ENCODE assay signal across 23 cellular contexts in genomic region chr13:27128825-27129627, GRCh38. TPM values are rescaled to one million over a fixed set of nuclear protein-coding genes. Genes with fewer than 3 reads are reported as not detected.
A peak's percentile ranks its signal among the peaks of the same experiment; 100 is the strongest.
DNase-seq lines count a peak whose midpoint lies in the region; ATAC-seq and TF ChIP-seq lines count a peak whose summit lies in the region.
"Had no signal": no experiment of that assay in that cellular context is flagged by ENCODE, and none has a peak within 500 bp of the region (broad histone marks: within the 10 kb centered on the region; RNA-seq: fewer than 3 reads in every experiment).

No MANE protein-coding gene starts in this region.

- H3K27me3 Mint-ChIP-seq in activated naive CD4-positive, alpha-beta T cell treated with anti-CD3 and anti-CD28 coated beads, Interleukin-2, amount 50 U/mL, for 24 hours, result no peaks in the 10 kb centered on the region
- H3K27me3 Mint-ChIP-seq in activated naive CD4-positive, alpha-beta T cell treated with anti-CD3 and anti-CD28 coated beads, Interleukin-2, amount 10 ng/mL, durations not matched to agents 7 days and 5 days, result no peaks in the 10 kb centered on the region
- H3K27me3 Mint-ChIP-seq: CD4-positive, alpha-beta memory T cell had no signal

- H3K27ac Mint-ChIP-seq in activated naive CD4-positive, alpha-beta T cell treated with anti-CD3 and anti-CD28 coated beads, Interleukin-2, amount 50 U/mL, for 24 hours, result peak overlapping the region; percentile 59
- H3K27ac Mint-ChIP-seq in activated naive CD4-positive, alpha-beta T cell treated with anti-CD3 and anti-CD28 coated beads, Interleukin-2, amount 10 ng/mL, durations not matched to agents 7 days and 5 days, result no peak overlapping the region

- peaks cover 26% of the 10 kb centered on the region for H3K36me3 Mint-ChIP-seq in activated naive CD4-positive, alpha-beta T cell treated with anti-CD3 and anti-CD28 coated beads, Interleukin-2, amount 50 U/mL, for 24 hours
- peaks cover 28% of the 10 kb centered on the region for H3K36me3 Mint-ChIP-seq in activated naive CD4-positive, alpha-beta T cell treated with anti-CD3 and anti-CD28 coated beads, Interleukin-2, amount 10 ng/mL, durations not matched to agents 7 days and 5 days

- no peak for TF ChIP-seq POLR2A in stomach (IDR thresholded peaks at IDR 0.05)

- no peak overlapping the region for H3K9ac ChIP-seq in subcutaneous abdominal adipose tissue (ENCODE audit: low read length in 5 of 5)

- H3K36me3 ChIP-seq in Panc1 (ENCODE audit: control insufficient read depth, insufficient read depth, low read length) (no peaks in the 10 kb centered on the region; the same call in 1 of the 2 replicates), subcutaneous abdominal adipose tissue (ENCODE audit: control insufficient read depth in 5 of 5, insufficient read depth in 5 of 5, low read length in 5 of 5) (no peaks in the 10 kb centered on the region), stomach (no peaks in the 10 kb centered on the region)
- H3K36me3 ChIP-seq: heart left ventricle, left ventricle myocardium inferior, right atrium auricular region, SJSA1 had no signal

- H3K27ac ChIP-seq in Panc1 (ENCODE audit: low read length) (peak overlapping the region; percentile 86), subcutaneous abdominal adipose tissue (ENCODE audit: low read depth, low read length) (peak overlapping the region; percentile 81), stomach (no peak overlapping the region)
- H3K27ac ChIP-seq: body of pancreas, SJSA1 had no signal

- WGBS in stomach, 5 donors, result 86 to 90% (median 88%) methylated on average over 8 of the region's 8 CpGs

- H3K4me1 ChIP-seq in Panc1 (ENCODE audit: control insufficient read depth, insufficient read depth, low read length) (peaks cover 85% of the 10 kb centered on the region), subcutaneous abdominal adipose tissue (ENCODE audit: control insufficient read depth in 5 of 5, insufficient read depth in 5 of 5, low read length in 5 of 5) (peaks cover 6 to 33% (median 23%) of the 10 kb centered on the region in 5 donors), stomach (peaks cover 0 to 67% (median 42%) of the 10 kb centered on the region in 4 donors)

- H3K27me3 ChIP-seq in Panc1 (ENCODE audit: control insufficient read depth, insufficient read depth, low read length) (no peaks in the 10 kb centered on the region), subcutaneous abdominal adipose tissue (ENCODE audit: control insufficient read depth in 5 of 5, insufficient read depth in 4 of 5, low read length in 5 of 5) (no peaks in the 10 kb centered on the region), stomach (no peaks in the 10 kb centered on the region)
- H3K27me3 ChIP-seq: body of pancreas, heart left ventricle, right atrium auricular region, SJSA1 had no signal

- TF ChIP-seq EP300 in stomach (IDR thresholded peaks at IDR 0.05), result no peak

- in situ Hi-C loops in Panc1 (cut with HindIII; ENCODE audit: low pct_unique_long_range_greater_than_20kb, low sequenced_read_pairs), result no loop called here

- TF ChIP-seq CTCF in Panc1 (IDR thresholded peaks at IDR 0.05), result no peak
- TF ChIP-seq CTCF in stomach (IDR thresholded peaks at IDR 0.05), result no peak

- ATAC-seq in Panc1 (peak; percentile 62), HG02588 (IDR thresholded peaks at IDR 0.05; ENCODE audit: unreplicated experiment) (no peak)
- ATAC-seq: body of pancreas, HCT116, mucosa of descending colon had no signal

- H3K9me3 Mint-ChIP-seq in activated naive CD4-positive, alpha-beta T cell treated with anti-CD3 and anti-CD28 coated beads, Interleukin-2, amount 50 U/mL, for 24 hours, result peaks cover 6% of the 10 kb centered on the region
- H3K9me3 Mint-ChIP-seq in activated naive CD4-positive, alpha-beta T cell treated with anti-CD3 and anti-CD28 coated beads, Interleukin-2, amount 10 ng/mL, durations not matched to agents 7 days and 5 days, result peaks cover 28% of the 10 kb centered on the region

- no TSS peak for BruUV-seq in Panc1 (replicated peaks; lab: Mats Ljungman, UMichigan)

- intact Hi-C loops in Panc1 (cut with micrococcal nuclease; ENCODE audit: unreplicated experiment), result no loop called here
- intact Hi-C loops in stomach (cut with DNase I; ENCODE audit: low total_unique reads), result no loop called here

- DNase-seq in activated naive CD4-positive, alpha-beta T cell treated with anti-CD3 and anti-CD28 coated beads, Interleukin-2, amount 10 ng/mL, durations not matched to agents 7 days and 5 days, result no peak
- DNase-seq in Panc1 (ENCODE audit: low read depth, low spot score) (no peak), iris pigment epithelial cell (ENCODE audit: low read depth) (peak; percentile 29), stomach (no peak), cortex of kidney (lab: John Stamatoyannopoulos, UW) (no peak)
- DNase-seq: activated CD4-positive, CD25-positive, alpha-beta regulatory T cell treated with anti-CD3 and anti-CD28 coated beads, Interleukin-2, amount 50 U/mL, for 72 hours; activated naive CD4-positive, alpha-beta T cell treated with anti-CD3 and anti-CD28 coated beads, Interleukin-2, amount 50 U/mL, for 16 hours; body of pancreas; CD4-positive, alpha-beta memory T cell; DMS53; heart left ventricle; left ventricle myocardium inferior; MM.1S; mucosa of descending colon; NCI-H82; nucleus accumbens; T-helper 9 cell had no signal

- POLR2A ChIA-PET in Panc1 (lab: Charles Lee), result interaction anchor here (0.6 kb wide), 1 partner anchor 35 kb away, joined by 7 read pairs; no protein-coding TSS in a partner anchor

- CTCF ChIA-PET in activated naive CD4-positive, alpha-beta T cell treated with anti-CD3 and anti-CD28 coated beads, Interleukin-2, amount 10 ng/mL, durations not matched to agents 7 days and 5 days (lab: Charles Lee), result no interaction called here
- CTCF ChIA-PET in Panc1 (lab: Charles Lee), result no interaction called here

- H3K4me1 Mint-ChIP-seq in activated naive CD4-positive, alpha-beta T cell treated with anti-CD3 and anti-CD28 coated beads, Interleukin-2, amount 50 U/mL, for 24 hours, result peaks cover 82% of the 10 kb centered on the region
- H3K4me1 Mint-ChIP-seq in activated naive CD4-positive, alpha-beta T cell treated with anti-CD3 and anti-CD28 coated beads, Interleukin-2, amount 10 ng/mL, durations not matched to agents 7 days and 5 days, result peaks cover 51% of the 10 kb centered on the region

- peak overlapping the region; percentile 3 for H3K4me3 Mint-ChIP-seq in activated naive CD4-positive, alpha-beta T cell treated with anti-CD3 and anti-CD28 coated beads, Interleukin-2, amount 50 U/mL, for 24 hours
- no peak overlapping the region for H3K4me3 Mint-ChIP-seq in activated naive CD4-positive, alpha-beta T cell treated with anti-CD3 and anti-CD28 coated beads, Interleukin-2, amount 10 ng/mL, durations not matched to agents 7 days and 5 days

- no peaks in the 10 kb centered on the region for H3K9me3 ChIP-seq in Panc1 (ENCODE audit: control insufficient read depth, insufficient read depth, low read depth, low read length)
- peaks cover 0 to 5% (median 0%) of the 10 kb centered on the region in 5 donors for H3K9me3 ChIP-seq in subcutaneous abdominal adipose tissue (ENCODE audit: control insufficient read depth in 5 of 5, low read length in 5 of 5)
- H3K9me3 ChIP-seq in stomach, result peaks cover 0 to 18% (median 2%) of the 10 kb centered on the region in 4 donors
- H3K9me3 ChIP-seq: body of pancreas, mucosa of descending colon, SJSA1 had no signal

- H3K4me3 ChIP-seq in Panc1 (ENCODE audit: low read depth in 2 of 2, low read length in 2 of 2) (no peak overlapping the region; a peak in 1 of 4 replicates), subcutaneous abdominal adipose tissue (ENCODE audit: low read depth in 1 of 5, low read length in 5 of 5) (no peak overlapping the region), stomach (no peak overlapping the region)
- H3K4me3 ChIP-seq: body of pancreas, heart left ventricle, left ventricle myocardium inferior, mucosa of descending colon, right atrium auricular region, SJSA1 had no signal

RNA-seq across cellular contexts. Expression of gene USP12, which starts 42.6 kb away (rescaled TPM):
- total RNA-seq in Panc1 (2021; ENCODE audit: unreplicated experiment) (82.0 TPM), stomach (10 to 100 TPM; 19.1 to 59.7 (median 29.2) TPM)
- polyA plus RNA-seq in Panc1 (2012; ENCODE audit: insufficient read length), result 36.1 TPM
- polyA plus RNA-seq in stomach, result 10 to 100 TPM in 2 of 3 donors, 1 to 10 TPM in 1; 6.9 to 22.3 (median 14.9) TPM

Comparison
In these comparisons a context has a peak if more than half of its experiments do, and no peak if none do; other contexts are left out.
1. H3K27ac ChIP-seq: peak in Panc1 (single experiment) and subcutaneous abdominal adipose tissue (single experiment); none in stomach (0 of 5).